ENCODE assay signal across 8 cellular contexts in genomic region chr9:85818971-85819370, GRCh38.
DNase-seq lines count a peak whose midpoint lies in the region; ATAC-seq, FAIRE-seq and TF ChIP-seq lines count a peak whose summit lies in the region.
"Not testable (repeated sequence)": the region's sequence is repeated elsewhere in the genome, so short reads cannot be mapped to it uniquely, and the experiment has no call there.

No MANE protein-coding gene starts in this region.

- POLR2A ChIA-PET in A549 (lab: Yijun Ruan, JAX); activated B cell treated with CpG ODN at 0.5 μM for 24 hours (lab: Charles Lee): not testable (repeated sequence)

- CTCF ChIA-PET in A549 (lab: Yijun Ruan, JAX), result interaction anchor here (1.1 to 2.7 kb wide), 3 partner anchors 11 to 422 kb away, joined by 3 to 8 read pairs (median 3); no protein-coding TSS in a partner anchor
- CTCF ChIA-PET in activated B cell treated with CpG ODN at 0.5 μM for 24 hours (lab: Charles Lee), result interaction anchor here (0.6 kb wide), 1 partner anchor 420 kb away, joined by 4 read pairs; no protein-coding TSS in a partner anchor

- H3K4me1 ChIP-seq in A549; trophoblast cell (ENCODE audit: control insufficient read depth in 1 of 2, insufficient read depth in 2 of 2, low read length in 2 of 2): not testable (repeated sequence)

- H3K9ac ChIP-seq in trophoblast cell (ENCODE audit: low read length), result not testable (repeated sequence)

- H2BK5ac ChIP-seq in trophoblast cell (ENCODE audit: low read depth, low read length, poor library complexity), result not testable (repeated sequence)

- WGBS in A549 (ENCODE audit: missing lambda C conversion rate), result 6% methylated on average over 2 of the region's 2 CpGs
- WGBS in trophoblast cell (ENCODE audit: extremely low coverage, insufficient coverage, insufficient read length), result no CpG with 5 or more reads among the region's 2 CpGs

- peak; percentile 99 for FAIRE-seq in A549 (lab: Jason Lieb, UNC)

- not testable (repeated sequence) for H3K36me3 ChIP-seq in trophoblast cell (ENCODE audit: control insufficient read depth in 1 of 2, insufficient read depth in 2 of 2, low read length in 2 of 2)

- TF ChIP-seq EP300 in A549 (IDR thresholded peaks at IDR 0.05), result not testable (repeated sequence)

- not testable (repeated sequence) for H3K9me3 ChIP-seq in A549; trophoblast cell (ENCODE audit: insufficient read depth, low read depth, low read length)

- not testable (repeated sequence) for H3K27ac ChIP-seq in A549; trophoblast cell (ENCODE audit: low read depth, low read length)

- not testable (repeated sequence) for H3K27ac Mint-ChIP-seq in activated B cell treated with CpG ODN at 0.5 μM for 24 hours

- H3K4me2 ChIP-seq in A549, result 0 out of 3 replicates have a peak overlapping the region, but pooled peaks have one; percentile 32
- not testable (repeated sequence) for H3K4me2 ChIP-seq in trophoblast cell (ENCODE audit: low read length)

- H4K12ac ChIP-seq in trophoblast cell (ENCODE audit: low read depth, low read length), result not testable (repeated sequence)

- H3K23ac ChIP-seq in trophoblast cell (ENCODE audit: low read length), result not testable (repeated sequence)

- TF ChIP-seq POLR2A in A549 (IDR thresholded peaks at IDR 0.05; ENCODE audit: low read length), result not testable (repeated sequence)

- TF ChIP-seq CTCF in A549 (IDR thresholded peaks at IDR 0.05), result peak; percentile 52
- TF ChIP-seq CTCF in activated B cell treated with CpG ODN at 0.5 μM for 24 hours (IDR thresholded peaks at IDR 0.05), result not testable (repeated sequence)

- H2AFZ ChIP-seq in trophoblast cell (ENCODE audit: insufficient read depth, low read length, poor library complexity), result not testable (repeated sequence)

- peaks cover 17% of the 10 kb centered on the region for H3K36me3 Mint-ChIP-seq in activated B cell treated with CpG ODN at 0.5 μM for 24 hours (ENCODE audit: low read depth)

- not testable (repeated sequence) for H3K4me1 Mint-ChIP-seq in activated B cell treated with CpG ODN at 0.5 μM for 24 hours

- not testable (repeated sequence) for H3K9me3 Mint-ChIP-seq in activated B cell treated with CpG ODN at 0.5 μM for 24 hours

- not testable (repeated sequence) for H3K18ac ChIP-seq in trophoblast cell (ENCODE audit: low read length)

- not testable (repeated sequence) for H3K4me3 ChIP-seq in A549; trophoblast cell (ENCODE audit: low read depth, low read length)

- H3K79me1 ChIP-seq in trophoblast cell (ENCODE audit: low read length), result not testable (repeated sequence)

- H3K4ac ChIP-seq in trophoblast cell (ENCODE audit: low read depth, low read length), result not testable (repeated sequence)

- not testable (repeated sequence) for H4K91ac ChIP-seq in trophoblast cell (ENCODE audit: low read depth, low read length)

- not testable (repeated sequence) for H3K27me3 Mint-ChIP-seq in activated B cell treated with CpG ODN at 0.5 μM for 24 hours

- H3K79me2 ChIP-seq in trophoblast cell (ENCODE audit: control insufficient read depth, insufficient read depth, low read length, poor library complexity), result not testable (repeated sequence)

- H3K14ac ChIP-seq in trophoblast cell (ENCODE audit: low read length), result not testable (repeated sequence)

- peak; percentile 73 to 87; a peak in 4 of 6 replicates for ATAC-seq in A549
- ATAC-seq in GM18502 (IDR thresholded peaks at IDR 0.05; ENCODE audit: poor library complexity, unreplicated experiment), result peak; percentile 59
- ATAC-seq in HG03175 (IDR thresholded peaks at IDR 0.05; ENCODE audit: unreplicated experiment), result peak; percentile 62
- peak; percentile 40 for ATAC-seq in activated B cell treated with CpG ODN at 0.5 μM for 24 hours (ENCODE audit: low read depth)

- TF ChIP-seq RAD21 in A549 (conservative IDR thresholded peaks at IDR 0.05 in 1 of 2, IDR thresholded peaks at IDR 0.05 in 1 of 2), result peak; percentile 58 to 60

- H2BK120ac ChIP-seq in trophoblast cell (ENCODE audit: insufficient read depth, low read length, poor library complexity), result not testable (repeated sequence)

- not testable (repeated sequence) for H4K8ac ChIP-seq in trophoblast cell (ENCODE audit: low read depth, low read length)

- DNase-seq in A549 (ENCODE audit: low read depth in 1 of 2, low spot score in 1 of 2) (peak in 1 of 2 experiments; percentile 26), NCI-H510A treated with DMSO at 0.1 percent for 48 hours (lab: John Stamatoyannopoulos, UW) (peak; percentile 23), dermis blood vessel endothelial cell (peak; percentile 32), inferior parietal cortex (ENCODE audit: extremely low spot score) (peak; percentile 36), trophoblast cell (peak; percentile 1 to 30)
- not testable (repeated sequence) for DNase-seq in activated B cell treated with CpG ODN at 0.5 μM for 24 hours

- not testable (repeated sequence) for H3K27me3 ChIP-seq in trophoblast cell (ENCODE audit: insufficient read depth, low read length)

- H2BK12ac ChIP-seq in trophoblast cell (ENCODE audit: low read length), result not testable (repeated sequence)

- intact Hi-C loops in activated B cell treated with CpG ODN at 0.5 μM for 24 hours (cut with micrococcal nuclease), result not testable (repeated sequence)

- not testable (repeated sequence) for H3K4me3 Mint-ChIP-seq in activated B cell treated with CpG ODN at 0.5 μM for 24 hours

- not testable (repeated sequence) for H2AK5ac ChIP-seq in trophoblast cell (ENCODE audit: low read length)

TF ChIP-seq in A549, 52 proteins besides CTCF, POLR2A, EP300 and RAD21:
- peak; percentile 30; the same call in 2 of the 3 replicates for TF ChIP-seq SMC3 (IDR thresholded peaks at IDR 0.05)
